24 cellular contexts compared by ENCODE assay signal in genomic region chr12:110658242-110658641, GRCh38. TPM values are rescaled to one million over a fixed set of nuclear protein-coding genes. Genes with fewer than 3 reads are reported as not detected.
DNase-seq lines count a peak whose midpoint lies in the region; ATAC-seq and TF ChIP-seq lines count a peak whose summit lies in the region.
"Had no signal": no experiment of that assay in that cellular context is flagged by ENCODE, and none has a peak within 500 bp of the region (broad histone marks: within the 10 kb centered on the region; RNA-seq: fewer than 3 reads in every experiment).

No MANE protein-coding gene starts in this region.

- peaks cover 34% of the 10 kb centered on the region for H3K36me3 Mint-ChIP-seq in activated CD4-positive, alpha-beta T cell treated with anti-CD3 and anti-CD28 coated beads, Interleukin-2, amount 10 ng/mL, durations not matched to agents 7 days and 5 days (ENCODE audit: low read depth)
- peaks cover 65% of the 10 kb centered on the region for H3K36me3 Mint-ChIP-seq in activated naive CD8-positive, alpha-beta T cell treated with anti-CD3 and anti-CD28 coated beads for 36 hours
- H3K36me3 Mint-ChIP-seq in stimulated activated memory B cell treated with anti-CD40 and anti-IgM and Interleukin-4, amounts not matched to agents 10 μg/mL and 1 μg/mL and 100 μg/mL, for 72 hours: peaks cover 93% of the 10 kb centered on the region
- H3K36me3 Mint-ChIP-seq in activated CD8-positive, alpha-beta memory T cell treated with anti-CD3 and anti-CD28 coated beads, Interleukin-2, amount 10 ng/mL, durations not matched to agents 7 days and 5 days: peaks cover 14% of the 10 kb centered on the region

- H3K27ac Mint-ChIP-seq in activated CD4-positive, alpha-beta T cell treated with anti-CD3 and anti-CD28 coated beads, Interleukin-2, amount 10 ng/mL, durations not matched to agents 7 days and 5 days: peak overlapping the region; percentile 6
- peak overlapping the region; percentile 47 for H3K27ac Mint-ChIP-seq in activated naive CD8-positive, alpha-beta T cell treated with anti-CD3 and anti-CD28 coated beads for 36 hours
- H3K27ac Mint-ChIP-seq in stimulated activated memory B cell treated with anti-CD40 and anti-IgM and Interleukin-4, amounts not matched to agents 10 μg/mL and 1 μg/mL and 100 μg/mL, for 72 hours: peak overlapping the region; percentile 95
- H3K27ac Mint-ChIP-seq in activated CD8-positive, alpha-beta memory T cell treated with anti-CD3 and anti-CD28 coated beads, Interleukin-2, amount 10 ng/mL, durations not matched to agents 7 days and 5 days: no peak overlapping the region
- H3K27ac Mint-ChIP-seq: activated naive CD8-positive, alpha-beta T cell treated with anti-CD3 and anti-CD28 coated beads, Interleukin-2, amount 10 ng/mL, durations not matched to agents 7 days and 5 days; progenitor cell of endocrine pancreas; T-helper 2 cell treated with Interferon-gamma antibody and Interleukin-4, amounts not matched to agents 5 μg/mL and 100 μg/mL, for 36 hours had no signal

- ATAC-seq in left lobe of liver: peak; percentile 56
- no peak for ATAC-seq in stimulated activated memory B cell treated with anti-CD40 and anti-IgM and Interleukin-4, amounts not matched to agents 10 μg/mL and 1 μg/mL and 100 μg/mL, for 72 hours
- ATAC-seq in activated CD8-positive, alpha-beta memory T cell treated with anti-CD3 and anti-CD28 coated beads, Interleukin-2, amount 10 ng/mL, durations not matched to agents 7 days and 5 days: no peak
- ATAC-seq: SK-N-SH treated with all-trans-retinoic acid at 6 μM for 48 hours, upper lobe of right lung had no signal

- no peak for DNase-seq in activated CD4-positive, alpha-beta T cell treated with anti-CD3 and anti-CD28 coated beads, Interleukin-2, amount 10 ng/mL, durations not matched to agents 7 days and 5 days
- DNase-seq in activated CD4-positive, alpha-beta T cell treated with anti-CD3 and anti-CD28 coated beads, Interleukin-2, amount 50 U/mL, for 1 hour: no peak
- no peak for DNase-seq in activated naive CD8-positive, alpha-beta T cell treated with anti-CD3 and anti-CD28 coated beads for 36 hours
- DNase-seq in left lobe of liver (ENCODE audit: low spot score) (no peak), GM13976 (ENCODE audit: low spot score) (no peak)
- DNase-seq in activated naive CD4-positive, alpha-beta T cell treated with anti-CD3 and anti-CD28 coated beads, Interleukin-2, amount 50 U/mL, for 16 hours: no peak
- DNase-seq in activated CD8-positive, alpha-beta memory T cell treated with anti-CD3 and anti-CD28 coated beads, Interleukin-2, amount 10 ng/mL, durations not matched to agents 7 days and 5 days: no peak
- DNase-seq: 8988T; activated CD4-positive, alpha-beta T cell treated with anti-CD3 and anti-CD28 coated beads, Interleukin-2, amount 10 ng/mL, durations not matched to agents 24 days and 14 days; activated CD8-positive, alpha-beta memory T cell treated with anti-CD3 and anti-CD28 coated beads, Interleukin-2, amount 50 U/mL, for 4 hours; activated naive CD8-positive, alpha-beta T cell treated with anti-CD3 and anti-CD28 coated beads, Interleukin-2, amount 10 ng/mL, durations not matched to agents 7 days and 5 days; DND-41; effector memory CD4-positive, alpha-beta T cell; left ventricle myocardium inferior; NCI-H1048; NCI-H187; NCI-H526 treated with DMSO at 0.1 percent for 48 hours; stimulated activated CD4-positive, alpha-beta T cell treated with anti-CD3 and anti-CD28 coated beads, Interleukin-15, amount 100 ng/mL, for 24 hours; upper lobe of right lung had no signal

- TF ChIP-seq CTCF in GM13976 (IDR thresholded peaks at IDR 0.05; ENCODE audit: borderline replicate concordance, control extremely low read depth, extremely low read depth, insufficient read depth, missing control alignments): no peak

- POLR2A ChIA-PET in activated CD4-positive, alpha-beta T cell treated with anti-CD3 and anti-CD28 coated beads, Interleukin-2, amount 10 ng/mL, durations not matched to agents 7 days and 5 days (lab: Charles Lee): no interaction called here

- in situ Hi-C loops in GM13976 (cut with MboI; ENCODE audit: low sequenced_read_pairs, unreplicated experiment): no loop called here

- no peaks in the 10 kb centered on the region for H3K27me3 Mint-ChIP-seq in activated CD4-positive, alpha-beta T cell treated with anti-CD3 and anti-CD28 coated beads, Interleukin-2, amount 10 ng/mL, durations not matched to agents 7 days and 5 days
- no peaks in the 10 kb centered on the region for H3K27me3 Mint-ChIP-seq in activated naive CD8-positive, alpha-beta T cell treated with anti-CD3 and anti-CD28 coated beads for 36 hours
- H3K27me3 Mint-ChIP-seq in stimulated activated memory B cell treated with anti-CD40 and anti-IgM and Interleukin-4, amounts not matched to agents 10 μg/mL and 1 μg/mL and 100 μg/mL, for 72 hours: no peaks in the 10 kb centered on the region
- no peaks in the 10 kb centered on the region for H3K27me3 Mint-ChIP-seq in activated CD8-positive, alpha-beta memory T cell treated with anti-CD3 and anti-CD28 coated beads, Interleukin-2, amount 10 ng/mL, durations not matched to agents 7 days and 5 days
- H3K27me3 Mint-ChIP-seq: activated CD4-positive, alpha-beta T cell treated with anti-CD3 and anti-CD28 coated beads, Interleukin-2, amount 10 ng/mL, durations not matched to agents 24 days and 14 days; activated naive CD8-positive, alpha-beta T cell treated with anti-CD3 and anti-CD28 coated beads, Interleukin-2, amount 10 ng/mL, durations not matched to agents 7 days and 5 days; progenitor cell of endocrine pancreas had no signal

- H3K4me3 Mint-ChIP-seq in activated CD4-positive, alpha-beta T cell treated with anti-CD3 and anti-CD28 coated beads, Interleukin-2, amount 10 ng/mL, durations not matched to agents 7 days and 5 days: no peak overlapping the region
- H3K4me3 Mint-ChIP-seq in activated naive CD8-positive, alpha-beta T cell treated with anti-CD3 and anti-CD28 coated beads for 36 hours: peak overlapping the region; percentile 54
- peak overlapping the region; percentile 42 for H3K4me3 Mint-ChIP-seq in stimulated activated memory B cell treated with anti-CD40 and anti-IgM and Interleukin-4, amounts not matched to agents 10 μg/mL and 1 μg/mL and 100 μg/mL, for 72 hours
- H3K4me3 Mint-ChIP-seq in activated CD8-positive, alpha-beta memory T cell treated with anti-CD3 and anti-CD28 coated beads, Interleukin-2, amount 10 ng/mL, durations not matched to agents 7 days and 5 days: no peak overlapping the region
- H3K4me3 Mint-ChIP-seq: activated CD4-positive, alpha-beta T cell treated with anti-CD3 and anti-CD28 coated beads, Interleukin-2, amount 10 ng/mL, durations not matched to agents 24 days and 14 days; activated naive CD8-positive, alpha-beta T cell treated with anti-CD3 and anti-CD28 coated beads, Interleukin-2, amount 10 ng/mL, durations not matched to agents 7 days and 5 days; nephron; T-helper 2 cell treated with Interferon-gamma antibody and Interleukin-4, amounts not matched to agents 5 μg/mL and 100 μg/mL, for 36 hours had no signal

- H3K9me3 Mint-ChIP-seq in activated CD4-positive, alpha-beta T cell treated with anti-CD3 and anti-CD28 coated beads, Interleukin-2, amount 10 ng/mL, durations not matched to agents 7 days and 5 days: no peaks in the 10 kb centered on the region
- no peaks in the 10 kb centered on the region for H3K9me3 Mint-ChIP-seq in activated naive CD8-positive, alpha-beta T cell treated with anti-CD3 and anti-CD28 coated beads for 36 hours
- peaks cover 2% of the 10 kb centered on the region for H3K9me3 Mint-ChIP-seq in stimulated activated memory B cell treated with anti-CD40 and anti-IgM and Interleukin-4, amounts not matched to agents 10 μg/mL and 1 μg/mL and 100 μg/mL, for 72 hours
- H3K9me3 Mint-ChIP-seq in activated CD8-positive, alpha-beta memory T cell treated with anti-CD3 and anti-CD28 coated beads, Interleukin-2, amount 10 ng/mL, durations not matched to agents 7 days and 5 days (ENCODE audit: low read depth): peaks cover 2% of the 10 kb centered on the region
- H3K9me3 Mint-ChIP-seq: activated CD4-positive, alpha-beta T cell treated with anti-CD3 and anti-CD28 coated beads, Interleukin-2, amount 10 ng/mL, durations not matched to agents 24 days and 14 days; activated naive CD8-positive, alpha-beta T cell treated with anti-CD3 and anti-CD28 coated beads, Interleukin-2, amount 10 ng/mL, durations not matched to agents 7 days and 5 days; nephron had no signal

- CTCF ChIA-PET in activated CD4-positive, alpha-beta T cell treated with anti-CD3 and anti-CD28 coated beads, Interleukin-2, amount 10 ng/mL, durations not matched to agents 7 days and 5 days (lab: Charles Lee): interaction anchor here (1.0 kb wide), 1 partner anchor 9 kb away, joined by 3 read pairs; no protein-coding TSS in a partner anchor
- CTCF ChIA-PET in activated CD8-positive, alpha-beta memory T cell treated with anti-CD3 and anti-CD28 coated beads, Interleukin-2, amount 10 ng/mL, durations not matched to agents 7 days and 5 days (lab: Charles Lee): interaction anchor here (1.1 to 1.4 kb wide), 2 partner anchors 10 to 39 kb away, joined by 3 to 4 read pairs; no protein-coding TSS in a partner anchor

- peaks cover 15% of the 10 kb centered on the region for H3K4me1 Mint-ChIP-seq in activated CD4-positive, alpha-beta T cell treated with anti-CD3 and anti-CD28 coated beads, Interleukin-2, amount 10 ng/mL, durations not matched to agents 7 days and 5 days
- peaks cover 54% of the 10 kb centered on the region for H3K4me1 Mint-ChIP-seq in activated naive CD8-positive, alpha-beta T cell treated with anti-CD3 and anti-CD28 coated beads for 36 hours
- H3K4me1 Mint-ChIP-seq in stimulated activated memory B cell treated with anti-CD40 and anti-IgM and Interleukin-4, amounts not matched to agents 10 μg/mL and 1 μg/mL and 100 μg/mL, for 72 hours: peaks cover 88% of the 10 kb centered on the region
- peaks cover 23% of the 10 kb centered on the region for H3K4me1 Mint-ChIP-seq in activated CD8-positive, alpha-beta memory T cell treated with anti-CD3 and anti-CD28 coated beads, Interleukin-2, amount 10 ng/mL, durations not matched to agents 7 days and 5 days

RNA-seq across cellular contexts. Expression of gene HVCN1, which starts 30.7 kb away (rescaled TPM):
- 10 to 100 TPM; 16.0 to 18.7 TPM for total RNA-seq in activated CD4-positive, alpha-beta T cell treated with anti-CD3 and anti-CD28 coated beads, Interleukin-2, amount 10 ng/mL, durations not matched to agents 7 days and 5 days
- total RNA-seq in activated naive CD8-positive, alpha-beta T cell treated with anti-CD3 and anti-CD28 coated beads for 36 hours: 10 to 100 TPM; 47.4 to 49.1 TPM
- total RNA-seq in left lobe of liver: 1.5 TPM
- total RNA-seq in activated CD8-positive, alpha-beta memory T cell treated with anti-CD3 and anti-CD28 coated beads, Interleukin-2, amount 10 ng/mL, durations not matched to agents 7 days and 5 days: 10 to 100 TPM; 11.7 to 19.9 TPM

RNA-seq across cellular contexts. Expression of gene TCTN1, which starts 44.3 kb away (rescaled TPM):
- 1 to 10 TPM; 4.3 to 5.2 TPM for total RNA-seq in activated CD4-positive, alpha-beta T cell treated with anti-CD3 and anti-CD28 coated beads, Interleukin-2, amount 10 ng/mL, durations not matched to agents 7 days and 5 days
- 10 to 100 TPM; 11.0 to 13.6 TPM for total RNA-seq in activated naive CD8-positive, alpha-beta T cell treated with anti-CD3 and anti-CD28 coated beads for 36 hours
- 14.8 TPM for total RNA-seq in left lobe of liver
- total RNA-seq in activated CD8-positive, alpha-beta memory T cell treated with anti-CD3 and anti-CD28 coated beads, Interleukin-2, amount 10 ng/mL, durations not matched to agents 7 days and 5 days: 1 to 10 TPM; 5.5 to 5.8 TPM

Comparison
In these comparisons a context has a peak if more than half of its experiments do, and no peak if none do; other contexts are left out.
1. H3K4me3 Mint-ChIP-seq: peak in activated naive CD8-positive, alpha-beta T cell treated with anti-CD3 and anti-CD28 coated beads for 36 hours (single experiment) and stimulated activated memory B cell treated with anti-CD40 and anti-IgM and Interleukin-4, amounts not matched to agents 10 μg/mL and 1 μg/mL and 100 μg/mL, for 72 hours (single experiment); none in activated CD4-positive, alpha-beta T cell treated with anti-CD3 and anti-CD28 coated beads, Interleukin-2, amount 10 ng/mL, durations not matched to agents 7 days and 5 days (single experiment) and activated CD8-positive, alpha-beta memory T cell treated with anti-CD3 and anti-CD28 coated beads, Interleukin-2, amount 10 ng/mL, durations not matched to agents 7 days and 5 days (single experiment).